ENCODE assay signal across 1 cellular context in the genomic region with DNA sequence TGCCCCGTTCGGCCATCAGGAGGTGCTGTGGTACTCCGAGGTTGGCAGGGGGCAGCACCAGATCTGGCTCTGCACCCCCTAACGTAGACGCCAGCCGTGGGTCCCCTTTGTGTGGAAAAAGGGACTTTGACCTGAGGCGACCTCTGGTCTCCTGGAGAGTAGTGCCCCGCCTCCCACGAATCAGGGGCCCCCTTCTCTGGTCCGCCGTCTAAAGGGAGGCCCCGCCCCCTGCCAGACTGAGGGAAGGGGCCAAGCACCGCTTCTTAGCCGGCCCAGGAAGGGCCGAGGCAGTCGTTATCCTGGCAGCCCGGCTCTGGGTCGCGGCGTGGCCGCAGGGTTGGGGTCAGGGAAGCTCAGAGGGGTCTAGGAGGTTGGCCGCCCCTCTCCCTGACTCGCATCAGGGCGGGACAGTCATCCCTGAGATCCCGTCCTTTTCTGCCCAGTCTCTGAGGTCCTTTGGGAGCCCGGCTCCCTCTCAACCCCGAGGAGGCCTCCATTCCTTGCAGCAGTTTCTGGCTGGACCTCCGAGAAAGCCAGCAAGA.
TF ChIP-seq lines count a peak whose summit lies in the region.

No MANE protein-coding gene starts in this region.

TF ChIP-seq in HepG2, 621 proteins besides CTCF, POLR2A, EP300 and RAD21 (continued from another document and continues in another):
- no peak for TF ChIP-seq ZNF841 (CRISPR knock-in tag; IDR thresholded peaks at IDR 0.05; ENCODE audit: borderline replicate concordance)
- no peak for TF ChIP-seq ELK4 (CRISPR knock-in tag; IDR thresholded peaks at IDR 0.05; ENCODE audit: borderline replicate concordance)
- no peak for TF ChIP-seq ZNF775 (CRISPR knock-in tag; IDR thresholded peaks at IDR 0.05; ENCODE audit: borderline replicate concordance)
- 0 out of 2 replicates have a peak, but pooled peaks have one; percentile 56 for TF ChIP-seq HOXA5 (CRISPR knock-in tag; IDR thresholded peaks at IDR 0.05)
- no peak for TF ChIP-seq SMARCE1 (IDR thresholded peaks at IDR 0.05; ENCODE audit: borderline replicate concordance)
- TF ChIP-seq ZNF543 (CRISPR knock-in tag; IDR thresholded peaks at IDR 0.05), result no peak
- TF ChIP-seq, protein P1, sequence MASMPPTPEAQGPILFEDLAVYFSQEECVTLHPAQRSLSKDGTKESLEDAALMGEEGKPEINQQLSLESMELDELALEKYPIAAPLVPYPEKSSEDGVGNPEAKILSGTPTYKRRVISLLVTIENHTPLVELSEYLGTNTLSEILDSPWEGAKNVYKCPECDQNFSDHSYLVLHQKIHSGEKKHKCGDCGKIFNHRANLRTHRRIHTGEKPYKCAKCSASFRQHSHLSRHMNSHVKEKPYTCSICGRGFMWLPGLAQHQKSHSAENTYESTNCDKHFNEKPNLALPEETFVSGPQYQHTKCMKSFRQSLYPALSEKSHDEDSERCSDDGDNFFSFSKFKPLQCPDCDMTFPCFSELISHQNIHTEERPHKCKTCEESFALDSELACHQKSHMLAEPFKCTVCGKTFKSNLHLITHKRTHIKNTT (CRISPR knock-in tag; IDR thresholded peaks at IDR 0.05), result no peak
- no peak for TF ChIP-seq SUZ12 (IDR thresholded peaks at IDR 0.05; ENCODE audit: low read depth, low read length)
- TF ChIP-seq ZEB1 (IDR thresholded peaks at IDR 0.05; ENCODE audit: insufficient replicate concordance, low read depth), result no peak
- TF ChIP-seq SMARCC2 (IDR thresholded peaks at IDR 0.05), result peak; percentile 4; the same call in 1 of the 2 replicates
- TF ChIP-seq CEBPB (IDR thresholded peaks at IDR 0.05; ENCODE audit: borderline replicate concordance, low read depth, low read length), result no peak
- TF ChIP-seq, protein P2, sequence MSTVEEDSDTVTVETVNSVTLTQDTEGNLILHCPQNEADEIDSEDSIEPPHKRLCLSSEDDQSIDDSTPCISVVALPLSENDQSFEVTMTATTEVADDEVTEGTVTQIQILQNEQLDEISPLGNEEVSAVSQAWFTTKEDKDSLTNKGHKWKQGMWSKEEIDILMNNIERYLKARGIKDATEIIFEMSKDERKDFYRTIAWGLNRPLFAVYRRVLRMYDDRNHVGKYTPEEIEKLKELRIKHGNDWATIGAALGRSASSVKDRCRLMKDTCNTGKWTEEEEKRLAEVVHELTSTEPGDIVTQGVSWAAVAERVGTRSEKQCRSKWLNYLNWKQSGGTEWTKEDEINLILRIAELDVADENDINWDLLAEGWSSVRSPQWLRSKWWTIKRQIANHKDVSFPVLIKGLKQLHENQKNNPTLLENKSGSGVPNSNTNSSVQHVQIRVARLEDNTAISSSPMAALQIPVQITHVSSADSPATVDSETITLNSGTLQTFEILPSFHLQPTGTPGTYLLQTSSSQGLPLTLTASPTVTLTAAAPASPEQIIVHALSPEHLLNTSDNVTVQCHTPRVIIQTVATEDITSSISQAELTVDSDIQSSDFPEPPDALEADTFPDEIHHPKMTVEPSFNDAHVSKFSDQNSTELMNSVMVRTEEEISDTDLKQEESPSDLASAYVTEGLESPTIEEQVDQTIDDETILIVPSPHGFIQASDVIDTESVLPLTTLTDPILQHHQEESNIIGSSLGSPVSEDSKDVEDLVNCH (CRISPR knock-in tag; IDR thresholded peaks at IDR 0.05), result no peak
- peak; percentile 53 for TF ChIP-seq GATAD2A (CRISPR knock-in tag; IDR thresholded peaks at IDR 0.05)
- TF ChIP-seq ZFP41 (CRISPR knock-in tag; IDR thresholded peaks at IDR 0.05; ENCODE audit: borderline replicate concordance), result no peak
- no peak for TF ChIP-seq ZNF879 (CRISPR knock-in tag; IDR thresholded peaks at IDR 0.05)
- TF ChIP-seq SAP130 (CRISPR knock-in tag; IDR thresholded peaks at IDR 0.05; ENCODE audit: low read depth), result peak; percentile 42; the same call in 1 of the 2 replicates
- TF ChIP-seq NR2F2 (IDR thresholded peaks at IDR 0.05; ENCODE audit: borderline replicate concordance, low read depth), result peak; percentile 51; the same call in 1 of the 2 replicates
- no peak for TF ChIP-seq ZNF18 (CRISPR knock-in tag; IDR thresholded peaks at IDR 0.05; ENCODE audit: insufficient replicate concordance)
- TF ChIP-seq ZNF503 (CRISPR knock-in tag; IDR thresholded peaks at IDR 0.05), result 0 out of 2 replicates have a peak, but pooled peaks have one; percentile 41
- TF ChIP-seq, protein P3, sequence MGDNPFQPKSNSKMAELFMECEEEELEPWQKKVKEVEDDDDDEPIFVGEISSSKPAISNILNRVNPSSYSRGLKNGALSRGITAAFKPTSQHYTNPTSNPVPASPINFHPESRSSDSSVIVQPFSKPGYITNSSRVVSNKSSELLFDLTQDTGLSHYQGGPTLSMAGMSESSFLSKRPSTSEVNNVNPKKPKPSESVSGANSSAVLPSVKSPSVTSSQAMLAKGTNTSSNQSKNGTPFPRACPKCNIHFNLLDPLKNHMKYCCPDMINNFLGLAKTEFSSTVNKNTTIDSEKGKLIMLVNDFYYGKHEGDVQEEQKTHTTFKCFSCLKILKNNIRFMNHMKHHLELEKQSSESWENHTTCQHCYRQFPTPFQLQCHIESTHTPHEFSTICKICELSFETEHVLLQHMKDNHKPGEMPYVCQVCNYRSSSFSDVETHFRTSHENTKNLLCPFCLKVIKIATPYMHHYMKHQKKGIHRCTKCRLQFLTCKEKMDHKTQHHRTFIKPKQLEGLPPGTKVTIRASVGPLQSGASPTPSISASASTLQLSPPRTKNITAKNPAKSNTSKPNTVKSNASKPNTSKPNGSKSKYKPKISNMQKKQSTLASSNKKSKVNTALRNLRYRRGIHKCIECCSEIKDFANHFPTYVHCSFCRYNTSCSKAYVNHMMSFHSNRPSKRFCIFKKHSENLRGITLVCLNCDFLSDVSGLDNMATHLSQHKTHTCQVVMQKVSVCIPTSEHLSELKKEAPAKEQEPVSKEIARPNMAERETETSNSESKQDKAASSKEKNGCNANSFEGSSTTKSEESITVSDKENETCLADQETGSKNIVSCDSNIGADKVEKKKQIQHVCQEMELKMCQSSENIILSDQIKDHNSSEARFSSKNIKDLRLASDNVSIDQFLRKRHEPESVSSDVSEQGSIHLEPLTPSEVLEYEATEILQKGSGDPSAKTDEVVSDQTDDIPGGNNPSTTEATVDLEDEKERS (CRISPR knock-in tag; IDR thresholded peaks at IDR 0.05), result 0 out of 2 replicates have a peak, but pooled peaks have one; percentile 72
- TF ChIP-seq NR3C1 (CRISPR knock-in tag; IDR thresholded peaks at IDR 0.05), result no peak
- TF ChIP-seq SOX13 (IDR thresholded peaks at IDR 0.05), result no peak
- TF ChIP-seq SOX13 (CRISPR knock-in tag; conservative IDR thresholded peaks at IDR 0.05 in 1 of 2, IDR thresholded peaks at IDR 0.05 in 1 of 2), result peak in 1 of 2 experiments; percentile 62; a peak in 2 of 4 replicates
- TF ChIP-seq ATF2 (CRISPR knock-in tag; IDR thresholded peaks at IDR 0.05), result peak; percentile 38; the same call in 1 of the 2 replicates
- no peak for TF ChIP-seq LCORL (IDR thresholded peaks at IDR 0.05)
- peak; percentile 80; the same call in 1 of the 2 replicates for TF ChIP-seq LCORL (CRISPR knock-in tag; IDR thresholded peaks at IDR 0.05)
- TF ChIP-seq, protein P4, sequence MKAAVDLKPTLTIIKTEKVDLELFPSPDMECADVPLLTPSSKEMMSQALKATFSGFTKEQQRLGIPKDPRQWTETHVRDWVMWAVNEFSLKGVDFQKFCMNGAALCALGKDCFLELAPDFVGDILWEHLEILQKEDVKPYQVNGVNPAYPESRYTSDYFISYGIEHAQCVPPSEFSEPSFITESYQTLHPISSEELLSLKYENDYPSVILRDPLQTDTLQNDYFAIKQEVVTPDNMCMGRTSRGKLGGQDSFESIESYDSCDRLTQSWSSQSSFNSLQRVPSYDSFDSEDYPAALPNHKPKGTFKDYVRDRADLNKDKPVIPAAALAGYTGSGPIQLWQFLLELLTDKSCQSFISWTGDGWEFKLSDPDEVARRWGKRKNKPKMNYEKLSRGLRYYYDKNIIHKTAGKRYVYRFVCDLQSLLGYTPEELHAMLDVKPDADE (CRISPR knock-in tag; IDR thresholded peaks at IDR 0.05), result no peak
- TF ChIP-seq E2F5 (CRISPR knock-in tag; conservative IDR thresholded peaks at IDR 0.05), result no peak
- TF ChIP-seq, protein P5, sequence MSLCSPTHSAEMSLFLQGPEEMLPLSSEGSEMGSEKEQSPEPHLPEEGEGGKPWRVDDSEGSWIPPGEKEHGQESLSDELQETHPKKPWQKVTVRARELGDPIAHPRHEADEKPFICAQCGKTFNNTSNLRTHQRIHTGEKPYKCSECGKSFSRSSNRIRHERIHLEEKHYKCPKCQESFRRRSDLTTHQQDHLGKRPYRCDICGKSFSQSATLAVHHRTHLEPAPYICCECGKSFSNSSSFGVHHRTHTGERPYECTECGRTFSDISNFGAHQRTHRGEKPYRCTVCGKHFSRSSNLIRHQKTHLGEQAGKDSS (CRISPR knock-in tag; IDR thresholded peaks at IDR 0.05; ENCODE audit: borderline replicate concordance, low read depth), result no peak
- TF ChIP-seq ZNF230 (CRISPR knock-in tag; IDR thresholded peaks at IDR 0.05), result no peak
- 0 out of 2 replicates have a peak, but pooled peaks have one; percentile 8 for TF ChIP-seq NFKB2 (CRISPR knock-in tag; IDR thresholded peaks at IDR 0.05; ENCODE audit: borderline replicate concordance)
- TF ChIP-seq, protein P6, sequence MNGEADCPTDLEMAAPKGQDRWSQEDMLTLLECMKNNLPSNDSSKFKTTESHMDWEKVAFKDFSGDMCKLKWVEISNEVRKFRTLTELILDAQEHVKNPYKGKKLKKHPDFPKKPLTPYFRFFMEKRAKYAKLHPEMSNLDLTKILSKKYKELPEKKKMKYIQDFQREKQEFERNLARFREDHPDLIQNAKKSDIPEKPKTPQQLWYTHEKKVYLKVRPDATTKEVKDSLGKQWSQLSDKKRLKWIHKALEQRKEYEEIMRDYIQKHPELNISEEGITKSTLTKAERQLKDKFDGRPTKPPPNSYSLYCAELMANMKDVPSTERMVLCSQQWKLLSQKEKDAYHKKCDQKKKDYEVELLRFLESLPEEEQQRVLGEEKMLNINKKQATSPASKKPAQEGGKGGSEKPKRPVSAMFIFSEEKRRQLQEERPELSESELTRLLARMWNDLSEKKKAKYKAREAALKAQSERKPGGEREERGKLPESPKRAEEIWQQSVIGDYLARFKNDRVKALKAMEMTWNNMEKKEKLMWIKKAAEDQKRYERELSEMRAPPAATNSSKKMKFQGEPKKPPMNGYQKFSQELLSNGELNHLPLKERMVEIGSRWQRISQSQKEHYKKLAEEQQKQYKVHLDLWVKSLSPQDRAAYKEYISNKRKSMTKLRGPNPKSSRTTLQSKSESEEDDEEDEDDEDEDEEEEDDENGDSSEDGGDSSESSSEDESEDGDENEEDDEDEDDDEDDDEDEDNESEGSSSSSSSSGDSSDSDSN (CRISPR knock-in tag; IDR thresholded peaks at IDR 0.05), result peak; percentile 11; the same call in 1 of the 2 replicates
- TF ChIP-seq ZNF768 (CRISPR knock-in tag; IDR thresholded peaks at IDR 0.05), result no peak
- TF ChIP-seq RXRB (CRISPR knock-in tag; IDR thresholded peaks at IDR 0.05; ENCODE audit: borderline replicate concordance), result peak; percentile 77
- no peak for TF ChIP-seq ZMAT3 (CRISPR knock-in tag; conservative IDR thresholded peaks at IDR 0.05)
